9 cellular contexts compared by ENCODE assay signal in genomic region chr3:56862352-56863062, GRCh38.
DNase-seq lines count a peak whose midpoint lies in the region; ATAC-seq lines count a peak whose summit lies in the region.
"Had no signal": no experiment of that assay in that cellular context is flagged by ENCODE, and none has a peak within 500 bp of the region (broad histone marks: within the 10 kb centered on the region; RNA-seq: fewer than 3 reads in every experiment).

No MANE protein-coding gene starts in this region.

- no peak for ATAC-seq in GM18502 (IDR thresholded peaks at IDR 0.05; ENCODE audit: poor library complexity, unreplicated experiment)

- H3K27ac ChIP-seq in cingulate gyrus (ENCODE audit: low read depth, low read length) = peak overlapping the region; percentile 34

- DNase-seq in GM04503 (ENCODE audit: low read depth) = peak; percentile 27
- DNase-seq in M059J (ENCODE audit: low read depth) = peak; percentile 89
- peak; percentile 18 for DNase-seq in occipital lobe (lab: John Stamatoyannopoulos, UW)
- DNase-seq in retina = no peak
- DNase-seq in middle frontal gyrus (ENCODE audit: extremely low spot score, low spot score) = no peak
- no peak for DNase-seq in cerebellum (ENCODE audit: low spot score)
- DNase-seq: activated gamma-delta T cell had no signal

Comparison
In these comparisons a context has a peak if more than half of its experiments do, and no peak if none do; other contexts are left out.
1. DNase-seq: peak in GM04503 (single experiment), M059J (single experiment) and occipital lobe (single experiment); none in retina (single experiment), middle frontal gyrus (single experiment) and cerebellum (single experiment).